1 cellular context compared by ENCODE assay signal in genomic region chrX:107154787-107155620, GRCh38.
TF ChIP-seq lines count a peak whose summit lies in the region.

No MANE protein-coding gene starts in this region.

TF ChIP-seq in HEK293, 187 proteins besides CTCF, POLR2A, EP300 and RAD21 (continued from another document):
- TF ChIP-seq ZNF398 (tag by site-specific recombination; IDR thresholded peaks at IDR 0.05) (no peak), RBAK (tag by site-specific recombination; IDR thresholded peaks at IDR 0.05) (no peak), ZNF513 (tag by site-specific recombination; IDR thresholded peaks at IDR 0.05) (no peak), ZFP3 (tag by site-specific recombination; IDR thresholded peaks at IDR 0.05; ENCODE audit: low read depth) (no peak), ZNF449 (tag by site-specific recombination; IDR thresholded peaks at IDR 0.05) (no peak), PRDM4 (tag by site-specific recombination; IDR thresholded peaks at IDR 0.05) (peak; percentile 97), ZNF768 (tag by site-specific recombination; IDR thresholded peaks at IDR 0.05) (no peak), ZNF488 (tag by site-specific recombination; IDR thresholded peaks at IDR 0.05) (no peak), ZBTB1 (tag by site-specific recombination; IDR thresholded peaks at IDR 0.05) (no peak), ZNF426 (tag by site-specific recombination; IDR thresholded peaks at IDR 0.05) (no peak), ZNF16 (tag by site-specific recombination; IDR thresholded peaks at IDR 0.05; ENCODE audit: low read depth) (no peak), ZNF549 (tag by site-specific recombination; IDR thresholded peaks at IDR 0.05) (no peak)
